Comparison of ENCODE assay signal across 8 cellular contexts in the genomic region with DNA sequence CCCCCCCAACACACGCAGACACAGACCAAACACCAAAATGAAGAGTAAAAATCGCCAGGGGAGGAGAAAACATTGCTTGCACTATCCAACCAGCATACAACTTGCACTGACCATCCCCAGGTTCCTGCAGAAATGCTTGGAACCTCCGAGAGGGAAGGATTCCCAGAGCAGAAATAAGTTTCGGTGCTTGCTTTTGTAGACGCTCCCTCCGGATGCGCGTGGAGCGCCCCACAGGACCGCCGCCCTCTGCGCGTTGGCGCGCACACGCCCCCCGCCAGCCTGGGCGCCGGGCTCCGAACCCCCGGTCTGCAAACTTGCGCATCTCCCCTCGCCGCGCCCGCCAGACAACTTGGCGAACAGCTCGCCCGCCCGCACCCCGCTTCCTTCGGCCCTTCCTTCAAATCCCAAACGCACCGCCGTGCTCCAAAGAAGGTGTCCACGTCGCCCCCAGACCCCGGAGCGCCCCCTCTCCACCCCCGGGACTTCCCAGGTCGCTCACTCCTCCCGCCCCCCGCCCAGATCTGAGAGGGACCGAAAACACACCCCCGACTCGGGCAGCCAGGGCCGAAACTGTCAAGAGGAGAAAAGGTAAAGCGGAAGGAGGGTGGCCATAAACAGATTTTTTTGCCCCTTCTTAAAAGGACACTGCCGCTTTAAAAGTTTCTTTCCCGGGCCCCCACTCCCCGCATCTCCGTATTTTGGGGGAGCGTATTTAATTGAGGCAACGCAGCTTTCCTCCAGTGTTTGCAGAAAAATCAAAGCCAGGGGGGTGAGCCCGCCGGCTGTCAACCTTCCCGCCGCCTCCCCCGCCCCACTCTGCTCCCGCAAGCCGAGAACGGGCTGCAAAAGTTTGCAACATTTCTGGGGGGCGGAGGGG. TPM values are rescaled to one million over a fixed set of nuclear protein-coding genes. Genes with fewer than 3 reads are reported as not detected.
DNase-seq lines count a peak whose midpoint lies in the region; ATAC-seq and TF ChIP-seq lines count a peak whose summit lies in the region.

No MANE protein-coding gene starts in this region.

- no peak for ATAC-seq in activated CD8-positive, alpha-beta T cell treated with anti-CD3 and anti-CD28 coated beads, Interleukin-2, amount 10 ng/mL, durations not matched to agents 7 days and 5 days
- ATAC-seq in heart left ventricle, result peak in 1 of 4 donors; percentile 23
- no peak for ATAC-seq in HG03457 (IDR thresholded peaks at IDR 0.05; ENCODE audit: unreplicated experiment)

- TF ChIP-seq POLR2A in heart left ventricle (IDR thresholded peaks at IDR 0.05), result no peak

- 0 to 1% (median 1%) methylated on average over 53 to 62 of the region's 63 CpGs for WGBS in heart left ventricle, 4 donors

- no peak for DNase-seq in activated CD4-positive, alpha-beta T cell treated with anti-CD3 and anti-CD28 coated beads, Interleukin-2, amount 10 ng/mL, durations not matched to agents 24 days and 14 days
- DNase-seq in activated CD4-positive, alpha-beta T cell treated with anti-CD3 and anti-CD28 coated beads, Interleukin-2, amount 50 U/mL, for 4 hours, result no peak
- DNase-seq in activated CD8-positive, alpha-beta T cell treated with anti-CD3 and anti-CD28 coated beads, Interleukin-2, amount 10 ng/mL, durations not matched to agents 7 days and 5 days, result no peak
- DNase-seq in heart left ventricle (peak in 3 of 5 donors; percentile 22 to 60 (median 25)), renal cortical epithelial cell (ENCODE audit: low read depth) (peak; percentile 8), COLO829 (ENCODE audit: low spot score) (no peak), inferior parietal cortex (ENCODE audit: extremely low spot score) (no peak)

- no peaks in the 10 kb centered on the region for H3K36me3 ChIP-seq in heart left ventricle

- H3K4me3 ChIP-seq in heart left ventricle, result peak overlapping the region; percentile 53 to 95 (median 70)

- H3K27ac Mint-ChIP-seq in activated CD4-positive, alpha-beta T cell treated with anti-CD3 and anti-CD28 coated beads, Interleukin-2, amount 10 ng/mL, durations not matched to agents 24 days and 14 days, result no peak overlapping the region
- no peak overlapping the region for H3K27ac Mint-ChIP-seq in activated CD8-positive, alpha-beta T cell treated with anti-CD3 and anti-CD28 coated beads, Interleukin-2, amount 10 ng/mL, durations not matched to agents 7 days and 5 days

- no peaks in the 10 kb centered on the region for H3K9me3 Mint-ChIP-seq in activated CD4-positive, alpha-beta T cell treated with anti-CD3 and anti-CD28 coated beads, Interleukin-2, amount 10 ng/mL, durations not matched to agents 24 days and 14 days
- no peaks in the 10 kb centered on the region for H3K9me3 Mint-ChIP-seq in activated CD8-positive, alpha-beta T cell treated with anti-CD3 and anti-CD28 coated beads, Interleukin-2, amount 10 ng/mL, durations not matched to agents 7 days and 5 days (ENCODE audit: insufficient read depth)

- intact Hi-C loops in activated CD4-positive, alpha-beta T cell treated with anti-CD3 and anti-CD28 coated beads, Interleukin-2, amount 10 ng/mL, durations not matched to agents 24 days and 14 days (cut with micrococcal nuclease), result no loop called here
- intact Hi-C loops in heart left ventricle (cut with DNase I), result loop anchor here in 2 of 10 donors (5.0 kb wide), 2 partner anchors 71 to 636 kb away; no protein-coding TSS in a partner anchor

- CTCF ChIA-PET in activated CD8-positive, alpha-beta T cell treated with anti-CD3 and anti-CD28 coated beads, Interleukin-2, amount 10 ng/mL, durations not matched to agents 7 days and 5 days (lab: Charles Lee), result no interaction called here

- no peak for TF ChIP-seq CTCF in heart left ventricle (IDR thresholded peaks at IDR 0.05)

- H3K27me3 ChIP-seq in heart left ventricle, result peaks cover 0 to 47% (median 0%) of the 10 kb centered on the region in 9 donors

- peak overlapping the region in 6 of 12 donors; percentile 12 to 65 (median 52) for H3K27ac ChIP-seq in heart left ventricle

- H3K4me1 ChIP-seq in heart left ventricle, result peaks cover 0 to 24% (median 7%) of the 10 kb centered on the region in 12 donors

- H3K9me3 ChIP-seq in heart left ventricle, result no peaks in the 10 kb centered on the region

- POLR2A ChIA-PET in activated CD8-positive, alpha-beta T cell treated with anti-CD3 and anti-CD28 coated beads, Interleukin-2, amount 10 ng/mL, durations not matched to agents 7 days and 5 days (lab: Charles Lee), result no interaction called here

- peak overlapping the region; percentile 51 for H3K4me3 Mint-ChIP-seq in activated CD4-positive, alpha-beta T cell treated with anti-CD3 and anti-CD28 coated beads, Interleukin-2, amount 10 ng/mL, durations not matched to agents 24 days and 14 days
- peak overlapping the region; percentile 42 for H3K4me3 Mint-ChIP-seq in activated CD8-positive, alpha-beta T cell treated with anti-CD3 and anti-CD28 coated beads, Interleukin-2, amount 10 ng/mL, durations not matched to agents 7 days and 5 days

- H3K4me1 Mint-ChIP-seq in activated CD4-positive, alpha-beta T cell treated with anti-CD3 and anti-CD28 coated beads, Interleukin-2, amount 10 ng/mL, durations not matched to agents 24 days and 14 days, result peaks cover 5% of the 10 kb centered on the region
- H3K4me1 Mint-ChIP-seq in activated CD8-positive, alpha-beta T cell treated with anti-CD3 and anti-CD28 coated beads, Interleukin-2, amount 10 ng/mL, durations not matched to agents 7 days and 5 days (ENCODE audit: low read depth), result peaks cover 7% of the 10 kb centered on the region

- no peaks in the 10 kb centered on the region for H3K36me3 Mint-ChIP-seq in activated CD4-positive, alpha-beta T cell treated with anti-CD3 and anti-CD28 coated beads, Interleukin-2, amount 10 ng/mL, durations not matched to agents 24 days and 14 days (ENCODE audit: low read depth)
- no peaks in the 10 kb centered on the region for H3K36me3 Mint-ChIP-seq in activated CD8-positive, alpha-beta T cell treated with anti-CD3 and anti-CD28 coated beads, Interleukin-2, amount 10 ng/mL, durations not matched to agents 7 days and 5 days (ENCODE audit: low read depth)

- peaks cover 78% of the 10 kb centered on the region for H3K27me3 Mint-ChIP-seq in activated CD4-positive, alpha-beta T cell treated with anti-CD3 and anti-CD28 coated beads, Interleukin-2, amount 10 ng/mL, durations not matched to agents 24 days and 14 days
- peaks cover 66% of the 10 kb centered on the region for H3K27me3 Mint-ChIP-seq in activated CD8-positive, alpha-beta T cell treated with anti-CD3 and anti-CD28 coated beads, Interleukin-2, amount 10 ng/mL, durations not matched to agents 7 days and 5 days (ENCODE audit: low read depth)

RNA-seq across cellular contexts. Expression of a gene that starts 0.8 kb away (rescaled TPM):
- 17.1 and 17.4 TPM in 2 replicates for total RNA-seq in activated CD4-positive, alpha-beta T cell treated with anti-CD3 and anti-CD28 coated beads, Interleukin-2, amount 10 ng/mL, durations not matched to agents 24 days and 14 days
- 10 to 100 TPM; 25.8 to 30.3 TPM for total RNA-seq in activated CD8-positive, alpha-beta T cell treated with anti-CD3 and anti-CD28 coated beads, Interleukin-2, amount 10 ng/mL, durations not matched to agents 7 days and 5 days
- total RNA-seq in heart left ventricle, result 10 to 100 TPM; 12.1 to 28.0 (median 16.2) TPM
- polyA plus RNA-seq in heart left ventricle, result 1 to 10 TPM; 2.7 to 3.3 TPM
- 4.5 and 5.5 TPM in 2 replicates for total RNA-seq in renal cortical epithelial cell

Comparison
In these comparisons a context has a peak if more than half of its experiments do, and no peak if none do; other contexts are left out.
1. DNase-seq: peak in heart left ventricle (3 of 5) and renal cortical epithelial cell (single experiment); none in activated CD4-positive, alpha-beta T cell treated with anti-CD3 and anti-CD28 coated beads, Interleukin-2, amount 10 ng/mL, durations not matched to agents 24 days and 14 days (single experiment), activated CD4-positive, alpha-beta T cell treated with anti-CD3 and anti-CD28 coated beads, Interleukin-2, amount 50 U/mL, for 4 hours (0 of 2), activated CD8-positive, alpha-beta T cell treated with anti-CD3 and anti-CD28 coated beads, Interleukin-2, amount 10 ng/mL, durations not matched to agents 7 days and 5 days (single experiment), COLO829 (single experiment) and inferior parietal cortex (single experiment).